19 cellular contexts compared by ENCODE assay signal in the genomic region with DNA sequence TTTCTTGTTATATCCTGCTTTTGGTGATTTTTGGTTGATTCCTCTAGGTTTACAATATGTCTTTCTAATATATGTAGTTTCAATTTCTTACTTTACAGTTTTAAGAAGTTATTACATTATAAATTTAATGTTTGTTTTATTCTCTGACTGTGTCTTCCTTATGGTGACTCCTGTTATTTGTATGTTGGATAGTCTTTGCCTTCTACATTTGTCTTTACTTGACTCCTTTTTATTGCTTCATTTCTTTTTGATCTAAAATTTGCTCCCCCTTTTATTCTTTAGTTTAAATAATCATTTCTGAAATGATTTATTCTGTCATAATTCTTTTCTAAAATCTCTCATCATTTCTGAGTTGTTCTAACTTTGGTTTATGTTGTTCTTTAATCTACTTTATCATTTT.
"Had no signal": no experiment of that assay in that cellular context is flagged by ENCODE, and none has a peak within 500 bp of the region (broad histone marks: within the 10 kb centered on the region; RNA-seq: fewer than 3 reads in every experiment).

No MANE protein-coding gene starts in this region.

- H3K4me1 ChIP-seq: right lobe of liver, spleen had no signal

- H3K27ac ChIP-seq: esophagus muscularis mucosa, heart left ventricle, neutrophil, psoas muscle, right lobe of liver, spleen, stomach, thoracic aorta, transverse colon had no signal

- H3K27me3 ChIP-seq: esophagus muscularis mucosa, heart left ventricle, neutrophil, right lobe of liver, spleen, stomach, transverse colon had no signal

- H3K36me3 ChIP-seq: neutrophil, right lobe of liver, thoracic aorta had no signal

- H3K9me3 ChIP-seq: neutrophil, right lobe of liver, thoracic aorta had no signal

- H3K4me3 ChIP-seq: esophagus muscularis mucosa, heart left ventricle, mucosa of descending colon, psoas muscle, right lobe of liver, spleen, stomach, thoracic aorta, transverse colon had no signal

- DNase-seq: effector memory CD4-positive, alpha-beta T cell; heart left ventricle; hippocampal formation; mammary epithelial cell; mucosa of descending colon; naive thymus-derived CD8-positive, alpha-beta T cell; psoas muscle; retina; right lobe of liver; spleen; stimulated activated CD4-positive, alpha-beta T cell treated with anti-CD3 and anti-CD28 coated beads, Interleukin-2, amount 100 ng/mL, for 24 hours; stimulated activated CD4-positive, alpha-beta T cell treated with anti-CD3 and anti-CD28 coated beads, Interleukin-4, amount 100 ng/mL, for 4 hours; stimulated activated naive B cell treated with anti-CD40 and anti-IgM and Interleukin-4, amounts not matched to agents 10 μg/mL and 1 μg/mL and 100 μg/mL, for 72 hours; stomach; substantia nigra; transverse colon had no signal
